Comparison of ENCODE assay signal across 1 cellular context in genomic region chr17:63699638-63700527, GRCh38.
TF ChIP-seq lines count a peak whose summit lies in the region.

Gene LIMD2, minus strand, starts transcription at chr17:63700125. Its CDS starts 827 bp downstream, at chr17:63699298.

TF ChIP-seq in HepG2, 621 proteins besides CTCF, POLR2A, EP300 and RAD21 (continued from another document):
- TF ChIP-seq, protein P1, sequence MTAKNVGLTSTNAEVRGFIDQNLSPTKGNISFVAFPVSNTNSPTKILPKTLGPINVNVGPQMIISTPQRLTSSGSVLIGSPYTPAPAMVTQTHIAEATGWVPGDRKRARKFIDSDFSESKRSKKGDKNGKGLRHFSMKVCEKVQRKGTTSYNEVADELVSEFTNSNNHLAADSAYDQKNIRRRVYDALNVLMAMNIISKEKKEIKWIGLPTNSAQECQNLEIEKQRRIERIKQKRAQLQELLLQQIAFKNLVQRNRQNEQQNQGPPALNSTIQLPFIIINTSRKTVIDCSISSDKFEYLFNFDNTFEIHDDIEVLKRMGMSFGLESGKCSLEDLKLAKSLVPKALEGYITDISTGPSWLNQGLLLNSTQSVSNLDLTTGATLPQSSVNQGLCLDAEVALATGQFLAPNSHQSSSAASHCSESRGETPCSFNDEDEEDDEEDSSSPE (CRISPR knock-in tag; IDR thresholded peaks at IDR 0.05) = peak; percentile 14
- TF ChIP-seq RFX5 (IDR thresholded peaks at IDR 0.05; ENCODE audit: low read depth, low read length) = no peak
- TF ChIP-seq ZNF496 (CRISPR knock-in tag; IDR thresholded peaks at IDR 0.05; ENCODE audit: insufficient replicate concordance) = no peak
- TF ChIP-seq KLF13 (CRISPR knock-in tag; IDR thresholded peaks at IDR 0.05) = no peak
- peak; percentile 29; the same call in 1 of the 2 replicates for TF ChIP-seq ZNF816 (CRISPR knock-in tag; IDR thresholded peaks at IDR 0.05; ENCODE audit: borderline replicate concordance)
- TF ChIP-seq ZNF878 (CRISPR knock-in tag; IDR thresholded peaks at IDR 0.05) = no peak; the same call in 1 of the 2 replicates
- no peak for TF ChIP-seq JARID2 (CRISPR knock-in tag; IDR thresholded peaks at IDR 0.05; ENCODE audit: insufficient replicate concordance)
- TF ChIP-seq SMAD3 (CRISPR knock-in tag; IDR thresholded peaks at IDR 0.05) = no peak
- no peak for TF ChIP-seq TARDBP (CRISPR knock-in tag; IDR thresholded peaks at IDR 0.05)
- TF ChIP-seq FIP1L1 (IDR thresholded peaks at IDR 0.05; ENCODE audit: borderline replicate concordance, insufficient read depth, low read depth, low read length) = no peak
- TF ChIP-seq SNAI1 (CRISPR knock-in tag; IDR thresholded peaks at IDR 0.05; ENCODE audit: borderline replicate concordance) = no peak
